Comparison of ENCODE assay signal across 1 cellular context in the genomic region with DNA sequence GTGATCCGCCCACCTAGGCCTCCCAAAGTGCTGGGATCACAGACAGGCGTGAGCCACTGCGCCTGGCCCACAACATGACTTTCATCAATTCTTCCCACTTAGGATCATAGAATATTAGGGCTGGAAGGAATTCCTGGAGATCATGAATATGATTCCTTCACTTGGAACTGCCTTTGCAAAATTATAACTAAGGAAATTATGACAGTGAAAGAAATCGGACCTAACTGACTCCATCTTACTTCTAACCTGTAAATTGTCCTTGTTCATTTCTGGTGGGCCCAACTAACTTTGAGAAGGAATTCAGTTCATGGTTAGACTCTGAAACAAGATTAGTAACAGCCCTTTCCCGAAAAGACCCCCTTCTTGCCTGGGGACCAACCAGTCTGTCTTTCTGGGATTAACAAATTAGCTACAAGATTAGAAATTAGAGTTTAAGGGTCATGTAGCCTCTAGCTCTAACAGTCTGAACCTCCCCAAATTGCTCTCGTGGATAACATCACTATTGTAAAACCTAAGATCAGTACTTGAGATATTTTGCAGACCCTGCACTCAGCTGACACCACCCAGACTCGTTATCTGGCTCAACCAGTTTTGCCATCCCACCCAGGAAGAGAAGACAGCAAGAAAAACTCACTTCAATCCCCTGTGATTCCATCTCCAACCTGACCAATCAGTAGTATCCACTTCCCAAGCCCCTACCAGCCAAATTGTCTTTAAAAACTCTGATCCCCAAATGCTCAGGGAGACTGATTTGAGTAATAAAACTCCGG.
TF ChIP-seq lines count a peak whose summit lies in the region.

No MANE protein-coding gene starts in this region.

TF ChIP-seq in K562, 482 proteins besides CTCF, POLR2A, EP300 and RAD21:
- TF ChIP-seq TAF9B (IDR thresholded peaks at IDR 0.05; ENCODE audit: partially characterized antibody) (no peak), ZNF668 (CRISPR knock-in tag; IDR thresholded peaks at IDR 0.05) (peak; percentile 54; the same call in 1 of the 2 replicates), MEF2D (tag; conservative IDR thresholded peaks at IDR 0.05; ENCODE audit: low read depth) (0 out of 2 replicates have a peak, but pooled peaks have one; percentile 19), TEAD4 (IDR thresholded peaks at IDR 0.05; ENCODE audit: low read length) (no peak), TEAD4 (CRISPR knock-in tag; IDR thresholded peaks at IDR 0.05; ENCODE audit: borderline replicate concordance) (no peak), CBFA2T3 (IDR thresholded peaks at IDR 0.05) (peak; percentile 7; the same call in 1 of the 2 replicates), PTTG1 (tag; IDR thresholded peaks at IDR 0.05; ENCODE audit: low read depth) (peak; percentile 55; the same call in 1 of the 2 replicates), EGR1 (conservative IDR thresholded peaks at IDR 0.05) (peak; percentile 49; the same call in 1 of the 2 replicates), RNF2 (IDR thresholded peaks at IDR 0.05) (no peak)
- TF ChIP-seq, protein P1, sequence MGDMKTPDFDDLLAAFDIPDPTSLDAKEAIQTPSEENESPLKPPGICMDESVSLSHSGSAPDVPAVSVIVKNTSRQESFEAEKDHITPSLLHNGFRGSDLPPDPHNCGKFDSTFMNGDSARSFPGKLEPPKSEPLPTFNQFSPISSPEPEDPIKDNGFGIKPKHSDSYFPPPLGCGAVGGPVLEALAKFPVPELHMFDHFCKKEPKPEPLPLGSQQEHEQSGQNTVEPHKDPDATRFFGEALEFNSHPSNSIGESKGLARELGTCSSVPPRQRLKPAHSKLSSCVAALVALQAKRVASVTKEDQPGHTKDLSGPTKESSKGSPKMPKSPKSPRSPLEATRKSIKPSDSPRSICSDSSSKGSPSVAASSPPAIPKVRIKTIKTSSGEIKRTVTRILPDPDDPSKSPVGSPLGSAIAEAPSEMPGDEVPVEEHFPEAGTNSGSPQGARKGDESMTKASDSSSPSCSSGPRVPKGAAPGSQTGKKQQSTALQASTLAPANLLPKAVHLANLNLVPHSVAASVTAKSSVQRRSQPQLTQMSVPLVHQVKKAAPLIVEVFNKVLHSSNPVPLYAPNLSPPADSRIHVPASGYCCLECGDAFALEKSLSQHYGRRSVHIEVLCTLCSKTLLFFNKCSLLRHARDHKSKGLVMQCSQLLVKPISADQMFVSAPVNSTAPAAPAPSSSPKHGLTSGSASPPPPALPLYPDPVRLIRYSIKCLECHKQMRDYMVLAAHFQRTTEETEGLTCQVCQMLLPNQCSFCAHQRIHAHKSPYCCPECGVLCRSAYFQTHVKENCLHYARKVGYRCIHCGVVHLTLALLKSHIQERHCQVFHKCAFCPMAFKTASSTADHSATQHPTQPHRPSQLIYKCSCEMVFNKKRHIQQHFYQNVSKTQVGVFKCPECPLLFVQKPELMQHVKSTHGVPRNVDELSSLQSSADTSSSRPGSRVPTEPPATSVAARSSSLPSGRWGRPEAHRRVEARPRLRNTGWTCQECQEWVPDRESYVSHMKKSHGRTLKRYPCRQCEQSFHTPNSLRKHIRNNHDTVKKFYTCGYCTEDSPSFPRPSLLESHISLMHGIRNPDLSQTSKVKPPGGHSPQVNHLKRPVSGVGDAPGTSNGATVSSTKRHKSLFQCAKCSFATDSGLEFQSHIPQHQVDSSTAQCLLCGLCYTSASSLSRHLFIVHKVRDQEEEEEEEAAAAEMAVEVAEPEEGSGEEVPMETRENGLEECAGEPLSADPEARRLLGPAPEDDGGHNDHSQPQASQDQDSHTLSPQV (IDR thresholded peaks at IDR 0.05): peak; percentile 77
